In genomic region chr1:149995927-149996326, GRCh38 we compare ENCODE assay signal across 11 cellular contexts. TPM values are rescaled to one million over a fixed set of nuclear protein-coding genes. Genes with fewer than 3 reads are reported as not detected.
DNase-seq lines count a peak whose midpoint lies in the region; ATAC-seq and TF ChIP-seq lines count a peak whose summit lies in the region.
"Had no signal": no experiment of that assay in that cellular context is flagged by ENCODE, and none has a peak within 500 bp of the region (broad histone marks: within the 10 kb centered on the region; RNA-seq: fewer than 3 reads in every experiment).

No MANE protein-coding gene starts in this region.

- H3K4me1 ChIP-seq in esophagus (ENCODE audit: control insufficient read depth in 2 of 2, insufficient read depth in 2 of 2, low read length in 1 of 2), result no peaks in the 10 kb centered on the region
- peaks cover 90% of the 10 kb centered on the region for H3K4me1 ChIP-seq in left ventricle myocardium inferior

- ATAC-seq in activated CD4-positive, alpha-beta T cell treated with anti-CD3 and anti-CD28 coated beads for 36 hours, result peak; percentile 92
- ATAC-seq in stimulated activated naive B cell treated with anti-CD40 and anti-IgM and Interleukin-4, amounts not matched to agents 10 μg/mL and 1 μg/mL and 100 μg/mL, for 72 hours (replicated peaks), result peak; percentile 23 to 42
- ATAC-seq in left colon, result no peak
- no peak for ATAC-seq in sciatic nerve

- H3K27ac Mint-ChIP-seq in activated CD4-positive, alpha-beta T cell treated with anti-CD3 and anti-CD28 coated beads for 36 hours, result peak overlapping the region; percentile 80
- peak overlapping the region; percentile 62 for H3K27ac Mint-ChIP-seq in T-helper 1 cell treated with Interleukin-12 subunit alpha and Interleukin-12 subunit beta and Interleukin-4 antibody, amounts not matched to agents 30 μg/mL and 1 μg/mL, for 36 hours
- H3K27ac Mint-ChIP-seq in stimulated activated naive B cell treated with anti-CD40 and anti-IgM and Interleukin-4, amounts not matched to agents 10 μg/mL and 1 μg/mL and 100 μg/mL, for 72 hours, result peak overlapping the region; percentile 49

- POLR2A ChIA-PET in activated CD4-positive, alpha-beta T cell treated with anti-CD3 and anti-CD28 coated beads for 36 hours (lab: Charles Lee), result interaction anchor here (0.6 to 1.3 kb wide), 3 partner anchors 14 to 1678 kb away, joined by 3 to 11 read pairs (median 9); no protein-coding TSS in a partner anchor

- peak overlapping the region; percentile 39 to 67 for H3K27ac ChIP-seq in esophagus (ENCODE audit: low read depth in 2 of 2, low read length in 1 of 2)
- H3K27ac ChIP-seq in left ventricle myocardium inferior (replicated peaks), result no peak overlapping the region
- H3K27ac ChIP-seq: WERI-Rb-1 had no signal

- CTCF ChIA-PET in activated CD4-positive, alpha-beta T cell treated with anti-CD3 and anti-CD28 coated beads for 36 hours (lab: Charles Lee), result interaction anchor here (0.6 to 4.0 kb wide), 5 partner anchors 13 to 265 kb away, joined by 3 to 34 read pairs (median 3); partner anchors contain the start of gene OTUD7B

- 41 to 52% methylated on average over 2 of the region's 2 CpGs for WGBS in esophagus, 2 donors

- H3K27me3 Mint-ChIP-seq in activated CD4-positive, alpha-beta T cell treated with anti-CD3 and anti-CD28 coated beads for 36 hours, result no peaks in the 10 kb centered on the region
- H3K27me3 Mint-ChIP-seq in T-helper 1 cell treated with Interleukin-12 subunit alpha and Interleukin-12 subunit beta and Interleukin-4 antibody, amounts not matched to agents 30 μg/mL and 1 μg/mL, for 36 hours (ENCODE audit: low read depth), result no peaks in the 10 kb centered on the region
- peaks cover 4 to 29% of the 10 kb centered on the region in 2 donors for H3K27me3 Mint-ChIP-seq in stimulated activated naive B cell treated with anti-CD40 and anti-IgM and Interleukin-4, amounts not matched to agents 10 μg/mL and 1 μg/mL and 100 μg/mL, for 72 hours
- H3K27me3 Mint-ChIP-seq: central memory CD8-positive, alpha-beta T cell had no signal

- no peak for TF ChIP-seq CTCF in left ventricle myocardium inferior (IDR thresholded peaks at IDR 0.05; ENCODE audit: borderline replicate concordance)

- intact Hi-C loops in activated CD4-positive, alpha-beta T cell treated with anti-CD3 and anti-CD28 coated beads for 36 hours (cut with DNase I, micrococcal nuclease), result loop anchor here in 1 of 2 experiments (1.0 kb wide), 1 partner anchor 13 kb away; no protein-coding TSS in a partner anchor
- intact Hi-C loops in left ventricle myocardium inferior (cut with micrococcal nuclease) (no loop called here), left colon (cut with DNase I, micrococcal nuclease) (no loop called here), sciatic nerve (cut with DNase I) (no loop called here)

- no peaks in the 10 kb centered on the region for H3K9me3 ChIP-seq in esophagus (ENCODE audit: control insufficient read depth in 2 of 2, insufficient read depth in 1 of 2, low read depth in 1 of 2, low read length in 1 of 2)
- H3K9me3 ChIP-seq in left ventricle myocardium inferior (replicated peaks), result no peaks in the 10 kb centered on the region

- H3K4me1 Mint-ChIP-seq in activated CD4-positive, alpha-beta T cell treated with anti-CD3 and anti-CD28 coated beads for 36 hours, result peaks cover 46% of the 10 kb centered on the region
- peaks cover 26% of the 10 kb centered on the region for H3K4me1 Mint-ChIP-seq in T-helper 1 cell treated with Interleukin-12 subunit alpha and Interleukin-12 subunit beta and Interleukin-4 antibody, amounts not matched to agents 30 μg/mL and 1 μg/mL, for 36 hours (ENCODE audit: low read depth)
- H3K4me1 Mint-ChIP-seq in stimulated activated naive B cell treated with anti-CD40 and anti-IgM and Interleukin-4, amounts not matched to agents 10 μg/mL and 1 μg/mL and 100 μg/mL, for 72 hours, result peaks cover 32 to 53% of the 10 kb centered on the region in 2 donors

- H3K27me3 ChIP-seq in esophagus (ENCODE audit: control insufficient read depth in 1 of 2, insufficient read depth in 2 of 2, low read length in 2 of 2) (no peaks in the 10 kb centered on the region), left ventricle myocardium inferior (ENCODE audit: low read depth) (no peaks in the 10 kb centered on the region)

- peak overlapping the region; percentile 20 for H3K4me3 Mint-ChIP-seq in activated CD4-positive, alpha-beta T cell treated with anti-CD3 and anti-CD28 coated beads for 36 hours
- H3K4me3 Mint-ChIP-seq in T-helper 1 cell treated with Interleukin-12 subunit alpha and Interleukin-12 subunit beta and Interleukin-4 antibody, amounts not matched to agents 30 μg/mL and 1 μg/mL, for 36 hours, result peak overlapping the region; percentile 25
- H3K4me3 Mint-ChIP-seq in stimulated activated naive B cell treated with anti-CD40 and anti-IgM and Interleukin-4, amounts not matched to agents 10 μg/mL and 1 μg/mL and 100 μg/mL, for 72 hours, result peak overlapping the region; percentile 47 to 49
- H3K4me3 Mint-ChIP-seq: central memory CD8-positive, alpha-beta T cell; neural crest cell had no signal

- H3K36me3 ChIP-seq in esophagus (ENCODE audit: control insufficient read depth in 2 of 2, insufficient read depth in 2 of 2, low read length in 1 of 2) (no peaks in the 10 kb centered on the region), left ventricle myocardium inferior (peaks cover 9% of the 10 kb centered on the region)

- H3K4me3 ChIP-seq in esophagus (ENCODE audit: low read depth in 1 of 2, low read length in 2 of 2), result no peak overlapping the region
- no peak overlapping the region for H3K4me3 ChIP-seq in left ventricle myocardium inferior

- no peaks in the 10 kb centered on the region for H3K9me3 Mint-ChIP-seq in activated CD4-positive, alpha-beta T cell treated with anti-CD3 and anti-CD28 coated beads for 36 hours (ENCODE audit: low read depth)
- H3K9me3 Mint-ChIP-seq in T-helper 1 cell treated with Interleukin-12 subunit alpha and Interleukin-12 subunit beta and Interleukin-4 antibody, amounts not matched to agents 30 μg/mL and 1 μg/mL, for 36 hours, result no peaks in the 10 kb centered on the region
- H3K9me3 Mint-ChIP-seq in stimulated activated naive B cell treated with anti-CD40 and anti-IgM and Interleukin-4, amounts not matched to agents 10 μg/mL and 1 μg/mL and 100 μg/mL, for 72 hours, result no peaks in the 10 kb centered on the region
- H3K9me3 Mint-ChIP-seq: central memory CD8-positive, alpha-beta T cell; neural crest cell had no signal

- peaks cover 35% of the 10 kb centered on the region for H3K36me3 Mint-ChIP-seq in activated CD4-positive, alpha-beta T cell treated with anti-CD3 and anti-CD28 coated beads for 36 hours (ENCODE audit: low read depth)
- H3K36me3 Mint-ChIP-seq in T-helper 1 cell treated with Interleukin-12 subunit alpha and Interleukin-12 subunit beta and Interleukin-4 antibody, amounts not matched to agents 30 μg/mL and 1 μg/mL, for 36 hours (ENCODE audit: low read depth), result peaks cover 27% of the 10 kb centered on the region
- H3K36me3 Mint-ChIP-seq in stimulated activated naive B cell treated with anti-CD40 and anti-IgM and Interleukin-4, amounts not matched to agents 10 μg/mL and 1 μg/mL and 100 μg/mL, for 72 hours, result peaks cover 3 to 28% of the 10 kb centered on the region in 2 donors

- DNase-seq in activated CD4-positive, alpha-beta T cell treated with anti-CD3 and anti-CD28 coated beads for 36 hours, result peak; percentile 39
- no peak for DNase-seq in activated CD4-positive, alpha-beta T cell treated with anti-CD3 and anti-CD28 coated beads, Interleukin-2, amount 50 U/mL, for 1 hour
- DNase-seq in stimulated activated naive B cell treated with anti-CD40 and anti-IgM and Interleukin-4, amounts not matched to agents 10 μg/mL and 1 μg/mL and 100 μg/mL, for 72 hours, result no peak
- DNase-seq in left ventricle myocardium inferior (no peak), left colon (no peak), sciatic nerve (ENCODE audit: low spot score) (no peak)
- DNase-seq: WERI-Rb-1 had no signal

RNA-seq across cellular contexts. Expression of gene OTUD7B, which starts 14.6 kb away (rescaled TPM):
- 10 to 100 TPM; 18.5 to 20.1 TPM for total RNA-seq in activated CD4-positive, alpha-beta T cell treated with anti-CD3 and anti-CD28 coated beads for 36 hours
- polyA plus RNA-seq in esophagus, result 1 to 10 TPM; 2.6 to 4.7 TPM
- 23.8 TPM for total RNA-seq in left ventricle myocardium inferior
- 10 to 100 TPM; 35.3 to 53.6 TPM for total RNA-seq in left colon
- 102 TPM for total RNA-seq in sciatic nerve

RNA-seq across cellular contexts. Expression of gene MTMR11, which starts 59.2 kb away (rescaled TPM):
- total RNA-seq in activated CD4-positive, alpha-beta T cell treated with anti-CD3 and anti-CD28 coated beads for 36 hours, result 1 to 10 TPM; 1.3 TPM
- polyA plus RNA-seq in esophagus, result 1 to 10 TPM; 5.0 to 7.4 TPM
- total RNA-seq in left ventricle myocardium inferior, result 4.9 TPM
- total RNA-seq in left colon, result 100 to 1,000 TPM; 176 to 247 TPM
- 16.4 TPM for total RNA-seq in sciatic nerve

Comparison
In these comparisons a context has a peak if more than half of its experiments do, and no peak if none do; other contexts are left out.
1. ATAC-seq: peak in activated CD4-positive, alpha-beta T cell treated with anti-CD3 and anti-CD28 coated beads for 36 hours (single experiment) and stimulated activated naive B cell treated with anti-CD40 and anti-IgM and Interleukin-4, amounts not matched to agents 10 μg/mL and 1 μg/mL and 100 μg/mL, for 72 hours (2 of 2); none in left colon (single experiment) and sciatic nerve (single experiment).
2. RNA of gene MTMR11, which starts 59.2 kb away (total RNA-seq): 176 to 247 TPM in left colon; 16.4 TPM in sciatic nerve (single experiment), 4.9 TPM in left ventricle myocardium inferior (single experiment) and 1.3 TPM in activated CD4-positive, alpha-beta T cell treated with anti-CD3 and anti-CD28 coated beads for 36 hours; every median in the first group is over 10 times any median in the second.
3. Peak in every context shown above with its lines, with median percentiles within 50 percentile points of each other: H3K27ac Mint-ChIP-seq and H3K4me3 Mint-ChIP-seq.